21 cellular contexts compared by ENCODE assay signal in genomic region chr1:52653207-52653849, GRCh38. TPM values are rescaled to one million over a fixed set of nuclear protein-coding genes. Genes with fewer than 3 reads are reported as not detected.
A peak's percentile ranks its signal among the peaks of the same experiment; 100 is the strongest.
DNase-seq lines count a peak whose midpoint lies in the region; ATAC-seq and TF ChIP-seq lines count a peak whose summit lies in the region.
"Had no signal": no experiment of that assay in that cellular context is flagged by ENCODE, and none has a peak within 500 bp of the region (broad histone marks: within the 10 kb centered on the region; RNA-seq: fewer than 3 reads in every experiment).

No MANE protein-coding gene starts in this region.

- peaks cover 8% of the 10 kb centered on the region for H3K36me3 ChIP-seq in CD8-positive, alpha-beta memory T cell (ENCODE audit: insufficient read depth, low read length)
- H3K36me3 ChIP-seq in trophoblast cell (ENCODE audit: control insufficient read depth in 1 of 2, insufficient read depth in 2 of 2, low read length in 2 of 2): no peaks in the 10 kb centered on the region
- H3K36me3 ChIP-seq in osteoblast (ENCODE audit: insufficient read depth, low read length): no peaks in the 10 kb centered on the region
- H3K36me3 ChIP-seq: MG63, Peyer's patch had no signal

- POLR2A ChIA-PET in CD8-positive, alpha-beta memory T cell (lab: Charles Lee): no interaction called here

- H3K9me3 Mint-ChIP-seq in activated naive CD4-positive, alpha-beta T cell treated with anti-CD3 and anti-CD28 coated beads, Interleukin-2, amount 50 U/mL, for 24 hours: no peaks in the 10 kb centered on the region
- H3K9me3 Mint-ChIP-seq in CD8-positive, alpha-beta memory T cell: no peaks in the 10 kb centered on the region
- H3K9me3 Mint-ChIP-seq in central memory CD8-positive, alpha-beta T cell: no peaks in the 10 kb centered on the region

- no peaks in the 10 kb centered on the region for H3K79me1 ChIP-seq in trophoblast cell (ENCODE audit: low read length)

- no peak overlapping the region for H4K12ac ChIP-seq in trophoblast cell (ENCODE audit: low read depth, low read length)

- peaks cover 16% of the 10 kb centered on the region for H3K36me3 Mint-ChIP-seq in activated naive CD4-positive, alpha-beta T cell treated with anti-CD3 and anti-CD28 coated beads, Interleukin-2, amount 50 U/mL, for 24 hours
- peaks cover 6 to 68% (median 17%) of the 10 kb centered on the region in 3 donors for H3K36me3 Mint-ChIP-seq in CD8-positive, alpha-beta memory T cell
- H3K36me3 Mint-ChIP-seq in central memory CD8-positive, alpha-beta T cell (ENCODE audit: insufficient read depth): peaks cover 19% of the 10 kb centered on the region

- no peak for DNase-seq in activated naive CD4-positive, alpha-beta T cell treated with anti-CD3 and anti-CD28 coated beads, Interleukin-2, amount 50 U/mL, for 16 hours
- DNase-seq in CD8-positive, alpha-beta memory T cell: no peak
- no peak for DNase-seq in central memory CD8-positive, alpha-beta T cell (ENCODE audit: low spot score in 2 of 2)
- no peak for DNase-seq in trophoblast cell
- DNase-seq in activated CD4-positive, CD25-positive, alpha-beta regulatory T cell (lab: John Stamatoyannopoulos, UW): no peak
- DNase-seq in osteoblast (ENCODE audit: insufficient read length, low spot score, missing footprints): no peak
- DNase-seq in inferior parietal cortex (ENCODE audit: extremely low spot score): no peak
- DNase-seq: DMS 273 treated with DMSO at 0.1 percent for 48 hours; DND-41; Karpas-422; MG63; NCI-H1048; NCI-H1436 treated with DMSO at 0.1 percent for 48 hours; NCI-H2029; NCI-H446 treated with DMSO at 0.1 percent for 48 hours; NK-92 treated with Interleukin-12 subunit alpha and Interleukin-12 subunit beta, amount 100 ng/mL, for 24 hours had no signal

- no peak overlapping the region for H2BK12ac ChIP-seq in trophoblast cell (ENCODE audit: low read length)

- no peak overlapping the region for H2BK5ac ChIP-seq in trophoblast cell (ENCODE audit: low read depth, low read length, poor library complexity)

- no peak overlapping the region for H3K4me3 ChIP-seq in CD8-positive, alpha-beta memory T cell (ENCODE audit: low read length)
- no peak overlapping the region for H3K4me3 ChIP-seq in trophoblast cell (ENCODE audit: low read depth, low read length)
- H3K4me3 ChIP-seq in osteoblast (ENCODE audit: insufficient read depth, low read length): no peak overlapping the region
- H3K4me3 ChIP-seq: BLaER1, MG63, Peyer's patch had no signal

- no peak for TF ChIP-seq CTCF in osteoblast (IDR thresholded peaks at IDR 0.05; ENCODE audit: extremely low read depth, low read depth, low read length)

- H3K4ac ChIP-seq in trophoblast cell (ENCODE audit: low read depth, low read length): no peak overlapping the region

- no peaks in the 10 kb centered on the region for H3K9me3 ChIP-seq in CD8-positive, alpha-beta memory T cell (ENCODE audit: low read length)
- H3K9me3 ChIP-seq in trophoblast cell (ENCODE audit: insufficient read depth, low read depth, low read length) (no peaks in the 10 kb centered on the region), osteoblast (ENCODE audit: low read depth, low read length) (no peaks in the 10 kb centered on the region)
- H3K9me3 ChIP-seq: BLaER1, MG63, Peyer's patch had no signal

- H3K4me1 Mint-ChIP-seq in activated naive CD4-positive, alpha-beta T cell treated with anti-CD3 and anti-CD28 coated beads, Interleukin-2, amount 50 U/mL, for 24 hours: peaks cover 33% of the 10 kb centered on the region
- peaks cover 22 to 39% (median 37%) of the 10 kb centered on the region in 3 donors for H3K4me1 Mint-ChIP-seq in CD8-positive, alpha-beta memory T cell
- H3K4me1 Mint-ChIP-seq in central memory CD8-positive, alpha-beta T cell: peaks cover 17% of the 10 kb centered on the region

- peak overlapping the region; percentile 5 for H4K91ac ChIP-seq in trophoblast cell (ENCODE audit: low read depth, low read length)

- H3K79me2 ChIP-seq in trophoblast cell (ENCODE audit: control insufficient read depth, insufficient read depth, low read length, poor library complexity) (no peaks in the 10 kb centered on the region), osteoblast (ENCODE audit: insufficient read depth, low read length) (no peaks in the 10 kb centered on the region)

- no peak overlapping the region for H3K4me3 Mint-ChIP-seq in activated naive CD4-positive, alpha-beta T cell treated with anti-CD3 and anti-CD28 coated beads, Interleukin-2, amount 50 U/mL, for 24 hours
- H3K4me3 Mint-ChIP-seq in CD8-positive, alpha-beta memory T cell: no peak overlapping the region
- no peak overlapping the region for H3K4me3 Mint-ChIP-seq in central memory CD8-positive, alpha-beta T cell

- H3K4me2 ChIP-seq in trophoblast cell (ENCODE audit: low read length): no peak overlapping the region
- H3K4me2 ChIP-seq in osteoblast (ENCODE audit: insufficient read depth, low read length): no peak overlapping the region
- H3K4me2 ChIP-seq: BLaER1 had no signal

- CTCF ChIA-PET in CD8-positive, alpha-beta memory T cell (lab: Charles Lee): no interaction called here

- H3K27me3 Mint-ChIP-seq in activated naive CD4-positive, alpha-beta T cell treated with anti-CD3 and anti-CD28 coated beads, Interleukin-2, amount 50 U/mL, for 24 hours: no peaks in the 10 kb centered on the region
- H3K27me3 Mint-ChIP-seq in CD8-positive, alpha-beta memory T cell: no peaks in the 10 kb centered on the region
- H3K27me3 Mint-ChIP-seq in central memory CD8-positive, alpha-beta T cell: no peaks in the 10 kb centered on the region

- H3K9ac ChIP-seq in trophoblast cell (ENCODE audit: low read length): no peak overlapping the region
- H3K9ac ChIP-seq: BLaER1 had no signal

- H2AK5ac ChIP-seq in trophoblast cell (ENCODE audit: low read length): no peak overlapping the region

- no peak overlapping the region for H4K8ac ChIP-seq in trophoblast cell (ENCODE audit: low read depth, low read length)

- WGBS in trophoblast cell (ENCODE audit: extremely low coverage, insufficient coverage, insufficient read length): no CpG with 5 or more reads among the region's 5 CpGs

- ATAC-seq in central memory CD8-positive, alpha-beta T cell (replicated peaks; ENCODE audit: extremely low read depth, poor library complexity, severe bottlenecking): no peak

- H3K14ac ChIP-seq in trophoblast cell (ENCODE audit: low read length): no peak overlapping the region

- H2AFZ ChIP-seq in trophoblast cell (ENCODE audit: insufficient read depth, low read length, poor library complexity): no peak overlapping the region
- no peak overlapping the region for H2AFZ ChIP-seq in osteoblast (ENCODE audit: low read length)

- H3K27ac Mint-ChIP-seq in activated naive CD4-positive, alpha-beta T cell treated with anti-CD3 and anti-CD28 coated beads, Interleukin-2, amount 50 U/mL, for 24 hours: peak overlapping the region; percentile 10
- H3K27ac Mint-ChIP-seq in CD8-positive, alpha-beta memory T cell: peak overlapping the region in 7 of 8 donors; percentile 4 to 91 (median 47)
- H3K27ac Mint-ChIP-seq in central memory CD8-positive, alpha-beta T cell (ENCODE audit: low read depth): peak overlapping the region; percentile 83

- no peaks in the 10 kb centered on the region for H3K27me3 ChIP-seq in CD8-positive, alpha-beta memory T cell (ENCODE audit: insufficient read depth, low read length, poor library complexity, severe bottlenecking)
- H3K27me3 ChIP-seq in trophoblast cell (ENCODE audit: insufficient read depth, low read length) (no peaks in the 10 kb centered on the region), osteoblast (ENCODE audit: insufficient read depth, low read length) (no peaks in the 10 kb centered on the region)
- H3K27me3 ChIP-seq: BLaER1, MG63, Peyer's patch had no signal

- no peak overlapping the region for H3K23ac ChIP-seq in trophoblast cell (ENCODE audit: low read length)

- no peak overlapping the region for H3K18ac ChIP-seq in trophoblast cell (ENCODE audit: low read length)

- no peak overlapping the region for H2BK120ac ChIP-seq in trophoblast cell (ENCODE audit: insufficient read depth, low read length, poor library complexity)

- no peaks in the 10 kb centered on the region for H4K20me1 ChIP-seq in osteoblast (ENCODE audit: insufficient read depth, low read length)
- H4K20me1 ChIP-seq: BLaER1 had no signal

- no peak overlapping the region for H3K27ac ChIP-seq in CD8-positive, alpha-beta memory T cell (ENCODE audit: low read depth, low read length)
- H3K27ac ChIP-seq in trophoblast cell (ENCODE audit: low read depth, low read length): no peak overlapping the region
- H3K27ac ChIP-seq in osteoblast (ENCODE audit: low read depth, low read length): no peak overlapping the region
- H3K27ac ChIP-seq: BLaER1, Peyer's patch had no signal

- no peaks in the 10 kb centered on the region for H3K4me1 ChIP-seq in CD8-positive, alpha-beta memory T cell (ENCODE audit: insufficient read depth, low read length)
- H3K4me1 ChIP-seq in trophoblast cell (ENCODE audit: control insufficient read depth in 1 of 2, insufficient read depth in 2 of 2, low read length in 2 of 2) (peaks cover 0 to 2% of the 10 kb centered on the region in 2 experiments), osteoblast (ENCODE audit: insufficient read depth, low read length) (no peaks in the 10 kb centered on the region)
- H3K4me1 ChIP-seq: BLaER1, Peyer's patch had no signal

RNA-seq across cellular contexts. Expression of gene SHISAL2A, which starts 20.4 kb away (rescaled TPM):
- total RNA-seq in CD8-positive, alpha-beta memory T cell: 10 to 100 TPM; 15.7 to 16.7 TPM
- 11.3 TPM for polyA plus RNA-seq in CD8-positive, alpha-beta memory T cell
- polyA plus RNA-seq in trophoblast cell (2013): 0.99 and 1.1 TPM in 2 replicates
- total RNA-seq in osteoblast: not detected in 2 replicates
- total RNA-seq: A172, HT-29 had no signal

RNA-seq across cellular contexts. Expression of gene COA7, which starts 44.8 kb away (rescaled TPM):
- 10 to 100 TPM; 39.8 to 41.2 TPM for total RNA-seq in CD8-positive, alpha-beta memory T cell
- 3.2 TPM for polyA plus RNA-seq in CD8-positive, alpha-beta memory T cell
- polyA plus RNA-seq in trophoblast cell (2013): 7.9 TPM in 2 replicates
- total RNA-seq in osteoblast: 14.7 and 14.8 TPM in 2 replicates

RNA-seq across cellular contexts. Expression of gene GPX7, which starts 51.2 kb away (rescaled TPM):
- total RNA-seq in CD8-positive, alpha-beta memory T cell: 10 to 100 TPM; 29.9 to 30.0 TPM
- 31.9 TPM for polyA plus RNA-seq in CD8-positive, alpha-beta memory T cell
- polyA plus RNA-seq in trophoblast cell (2013): 28.5 and 29.6 TPM in 2 replicates
- total RNA-seq in osteoblast: 73.5 and 74.0 TPM in 2 replicates
- total RNA-seq: A172, HT-29 had no signal

Comparison
In these comparisons a context has a peak if more than half of its experiments do, and no peak if none do; other contexts are left out.
1. H3K27ac Mint-ChIP-seq: peak in every context shown above with its lines; median percentile 83 in central memory CD8-positive, alpha-beta T cell; 47 in CD8-positive, alpha-beta memory T cell; 10 in activated naive CD4-positive, alpha-beta T cell treated with anti-CD3 and anti-CD28 coated beads, Interleukin-2, amount 50 U/mL, for 24 hours.
2. RNA of gene SHISAL2A, which starts 20.4 kb away (total RNA-seq): 15.7 to 16.7 TPM in CD8-positive, alpha-beta memory T cell; not detected in osteoblast; every median in the first group is over 10 times any median in the second.